ENCODE assay signal across 1 cellular context in the genomic region with DNA sequence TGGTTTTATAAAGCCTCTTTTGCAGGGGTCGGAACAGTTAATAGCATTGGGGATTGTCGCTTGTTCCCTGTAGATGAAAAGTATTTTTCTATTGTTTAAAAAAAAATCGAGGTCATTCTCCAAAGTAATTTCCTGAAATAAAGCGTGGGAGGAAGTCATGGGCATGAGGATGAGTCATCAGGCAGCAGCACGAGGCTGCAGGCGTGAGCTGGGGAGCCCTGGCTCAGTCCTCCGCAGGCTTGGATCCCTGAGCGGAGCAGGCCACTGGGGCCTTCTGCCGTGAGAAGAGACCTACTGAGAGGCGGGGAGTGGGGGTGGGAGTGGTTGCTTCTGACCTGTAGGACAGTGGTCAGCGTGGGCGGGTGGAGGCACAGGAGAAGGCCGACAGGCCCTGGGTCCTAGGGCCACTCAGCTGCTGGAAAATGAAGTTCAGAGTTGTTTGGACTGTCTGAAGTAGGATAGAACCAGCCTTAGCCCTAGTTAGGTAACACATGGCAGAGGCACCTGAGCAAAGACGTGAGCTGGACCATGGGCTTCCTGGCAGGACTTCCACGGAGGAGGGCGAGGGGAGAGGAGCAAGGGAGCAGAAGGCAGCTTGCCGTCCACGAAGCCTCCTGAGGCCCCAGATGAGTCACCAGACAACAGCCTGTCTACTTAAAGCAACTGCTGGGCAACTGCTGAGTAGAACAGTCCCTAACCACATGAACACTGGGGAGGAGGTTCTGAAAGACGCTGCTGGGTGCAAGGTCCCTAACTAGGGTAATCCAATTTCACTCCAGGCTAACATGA.
TF ChIP-seq lines count a peak whose summit lies in the region.

No MANE protein-coding gene starts in this region.

TF ChIP-seq in K562, 482 proteins besides CTCF, POLR2A, EP300 and RAD21 (continued from another document and continues in another):
- TF ChIP-seq, protein P1, sequence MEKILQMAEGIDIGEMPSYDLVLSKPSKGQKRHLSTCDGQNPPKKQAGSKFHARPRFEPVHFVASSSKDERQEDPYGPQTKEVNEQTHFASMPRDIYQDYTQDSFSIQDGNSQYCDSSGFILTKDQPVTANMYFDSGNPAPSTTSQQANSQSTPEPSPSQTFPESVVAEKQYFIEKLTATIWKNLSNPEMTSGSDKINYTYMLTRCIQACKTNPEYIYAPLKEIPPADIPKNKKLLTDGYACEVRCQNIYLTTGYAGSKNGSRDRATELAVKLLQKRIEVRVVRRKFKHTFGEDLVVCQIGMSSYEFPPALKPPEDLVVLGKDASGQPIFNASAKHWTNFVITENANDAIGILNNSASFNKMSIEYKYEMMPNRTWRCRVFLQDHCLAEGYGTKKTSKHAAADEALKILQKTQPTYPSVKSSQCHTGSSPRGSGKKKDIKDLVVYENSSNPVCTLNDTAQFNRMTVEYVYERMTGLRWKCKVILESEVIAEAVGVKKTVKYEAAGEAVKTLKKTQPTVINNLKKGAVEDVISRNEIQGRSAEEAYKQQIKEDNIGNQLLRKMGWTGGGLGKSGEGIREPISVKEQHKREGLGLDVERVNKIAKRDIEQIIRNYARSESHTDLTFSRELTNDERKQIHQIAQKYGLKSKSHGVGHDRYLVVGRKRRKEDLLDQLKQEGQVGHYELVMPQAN (IDR thresholded peaks at IDR 0.05; ENCODE audit: borderline replicate concordance) = no peak
- TF ChIP-seq ZNF561 (CRISPR knock-in tag; conservative IDR thresholded peaks at IDR 0.05) = no peak
- TF ChIP-seq, protein P2, sequence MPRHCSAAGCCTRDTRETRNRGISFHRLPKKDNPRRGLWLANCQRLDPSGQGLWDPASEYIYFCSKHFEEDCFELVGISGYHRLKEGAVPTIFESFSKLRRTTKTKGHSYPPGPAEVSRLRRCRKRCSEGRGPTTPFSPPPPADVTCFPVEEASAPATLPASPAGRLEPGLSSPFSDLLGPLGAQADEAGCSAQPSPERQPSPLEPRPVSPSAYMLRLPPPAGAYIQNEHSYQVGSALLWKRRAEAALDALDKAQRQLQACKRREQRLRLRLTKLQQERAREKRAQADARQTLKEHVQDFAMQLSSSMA (CRISPR knock-in tag; IDR thresholded peaks at IDR 0.05) = no peak
- TF ChIP-seq POLR2AphosphoS2 (IDR thresholded peaks at IDR 0.05; ENCODE audit: low read length) = no peak
- peak; percentile 69 for TF ChIP-seq POLR2G (IDR thresholded peaks at IDR 0.05; ENCODE audit: low read depth, low read length)
- no peak for TF ChIP-seq ZNF696 (CRISPR knock-in tag; conservative IDR thresholded peaks at IDR 0.05)
- TF ChIP-seq ZC3H4 (CRISPR knock-in tag; IDR thresholded peaks at IDR 0.05; ENCODE audit: borderline replicate concordance) = no peak
- no peak for TF ChIP-seq ARID2 (IDR thresholded peaks at IDR 0.05)
- TF ChIP-seq, protein P3, sequence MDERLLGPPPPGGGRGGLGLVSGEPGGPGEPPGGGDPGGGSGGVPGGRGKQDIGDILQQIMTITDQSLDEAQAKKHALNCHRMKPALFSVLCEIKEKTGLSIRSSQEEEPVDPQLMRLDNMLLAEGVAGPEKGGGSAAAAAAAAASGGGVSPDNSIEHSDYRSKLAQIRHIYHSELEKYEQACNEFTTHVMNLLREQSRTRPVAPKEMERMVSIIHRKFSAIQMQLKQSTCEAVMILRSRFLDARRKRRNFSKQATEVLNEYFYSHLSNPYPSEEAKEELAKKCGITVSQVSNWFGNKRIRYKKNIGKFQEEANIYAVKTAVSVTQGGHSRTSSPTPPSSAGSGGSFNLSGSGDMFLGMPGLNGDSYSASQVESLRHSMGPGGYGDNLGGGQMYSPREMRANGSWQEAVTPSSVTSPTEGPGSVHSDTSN (CRISPR knock-in tag; IDR thresholded peaks at IDR 0.05; ENCODE audit: low read depth) = no peak
- TF ChIP-seq, protein P3 (tag; conservative IDR thresholded peaks at IDR 0.05; ENCODE audit: low read depth) = no peak
- TF ChIP-seq ETS2 (tag; IDR thresholded peaks at IDR 0.05; ENCODE audit: borderline replicate concordance, poor library complexity, severe bottlenecking) = no peak
- TF ChIP-seq CXXC5 (CRISPR knock-in tag; IDR thresholded peaks at IDR 0.05) = peak; percentile 81
- no peak for TF ChIP-seq PTRF (tag; IDR thresholded peaks at IDR 0.05)
- TF ChIP-seq, protein P4, sequence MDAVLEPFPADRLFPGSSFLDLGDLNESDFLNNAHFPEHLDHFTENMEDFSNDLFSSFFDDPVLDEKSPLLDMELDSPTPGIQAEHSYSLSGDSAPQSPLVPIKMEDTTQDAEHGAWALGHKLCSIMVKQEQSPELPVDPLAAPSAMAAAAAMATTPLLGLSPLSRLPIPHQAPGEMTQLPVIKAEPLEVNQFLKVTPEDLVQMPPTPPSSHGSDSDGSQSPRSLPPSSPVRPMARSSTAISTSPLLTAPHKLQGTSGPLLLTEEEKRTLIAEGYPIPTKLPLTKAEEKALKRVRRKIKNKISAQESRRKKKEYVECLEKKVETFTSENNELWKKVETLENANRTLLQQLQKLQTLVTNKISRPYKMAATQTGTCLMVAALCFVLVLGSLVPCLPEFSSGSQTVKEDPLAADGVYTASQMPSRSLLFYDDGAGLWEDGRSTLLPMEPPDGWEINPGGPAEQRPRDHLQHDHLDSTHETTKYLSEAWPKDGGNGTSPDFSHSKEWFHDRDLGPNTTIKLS (IDR thresholded peaks at IDR 0.05; ENCODE audit: borderline replicate concordance, low read depth) = no peak
- TF ChIP-seq SMARCC2 (IDR thresholded peaks at IDR 0.05; ENCODE audit: low read depth) = 0 out of 2 replicates have a peak, but pooled peaks have one; percentile 23
- TF ChIP-seq, protein P5, sequence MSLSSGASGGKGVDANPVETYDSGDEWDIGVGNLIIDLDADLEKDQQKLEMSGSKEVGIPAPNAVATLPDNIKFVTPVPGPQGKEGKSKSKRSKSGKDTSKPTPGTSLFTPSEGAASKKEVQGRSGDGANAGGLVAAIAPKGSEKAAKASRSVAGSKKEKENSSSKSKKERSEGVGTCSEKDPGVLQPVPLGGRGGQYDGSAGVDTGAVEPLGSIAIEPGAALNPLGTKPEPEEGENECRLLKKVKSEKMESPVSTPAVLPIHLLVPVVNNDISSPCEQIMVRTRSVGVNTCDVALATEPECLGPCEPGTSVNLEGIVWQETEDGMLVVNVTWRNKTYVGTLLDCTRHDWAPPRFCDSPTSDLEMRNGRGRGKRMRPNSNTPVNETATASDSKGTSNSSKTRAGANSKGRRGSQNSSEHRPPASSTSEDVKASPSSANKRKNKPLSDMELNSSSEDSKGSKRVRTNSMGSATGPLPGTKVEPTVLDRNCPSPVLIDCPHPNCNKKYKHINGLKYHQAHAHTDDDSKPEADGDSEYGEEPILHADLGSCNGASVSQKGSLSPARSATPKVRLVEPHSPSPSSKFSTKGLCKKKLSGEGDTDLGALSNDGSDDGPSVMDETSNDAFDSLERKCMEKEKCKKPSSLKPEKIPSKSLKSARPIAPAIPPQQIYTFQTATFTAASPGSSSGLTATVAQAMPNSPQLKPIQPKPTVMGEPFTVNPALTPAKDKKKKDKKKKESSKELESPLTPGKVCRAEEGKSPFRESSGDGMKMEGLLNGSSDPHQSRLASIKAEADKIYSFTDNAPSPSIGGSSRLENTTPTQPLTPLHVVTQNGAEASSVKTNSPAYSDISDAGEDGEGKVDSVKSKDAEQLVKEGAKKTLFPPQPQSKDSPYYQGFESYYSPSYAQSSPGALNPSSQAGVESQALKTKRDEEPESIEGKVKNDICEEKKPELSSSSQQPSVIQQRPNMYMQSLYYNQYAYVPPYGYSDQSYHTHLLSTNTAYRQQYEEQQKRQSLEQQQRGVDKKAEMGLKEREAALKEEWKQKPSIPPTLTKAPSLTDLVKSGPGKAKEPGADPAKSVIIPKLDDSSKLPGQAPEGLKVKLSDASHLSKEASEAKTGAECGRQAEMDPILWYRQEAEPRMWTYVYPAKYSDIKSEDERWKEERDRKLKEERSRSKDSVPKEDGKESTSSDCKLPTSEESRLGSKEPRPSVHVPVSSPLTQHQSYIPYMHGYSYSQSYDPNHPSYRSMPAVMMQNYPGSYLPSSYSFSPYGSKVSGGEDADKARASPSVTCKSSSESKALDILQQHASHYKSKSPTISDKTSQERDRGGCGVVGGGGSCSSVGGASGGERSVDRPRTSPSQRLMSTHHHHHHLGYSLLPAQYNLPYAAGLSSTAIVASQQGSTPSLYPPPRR (CRISPR knock-in tag; IDR thresholded peaks at IDR 0.05; ENCODE audit: borderline replicate concordance) = no peak
- no peak for TF ChIP-seq MTA1 (IDR thresholded peaks at IDR 0.05; ENCODE audit: borderline replicate concordance)
- TF ChIP-seq CCAR2 (IDR thresholded peaks at IDR 0.05; ENCODE audit: low read depth, low read length) = no peak
- no peak for TF ChIP-seq KDM4B (IDR thresholded peaks at IDR 0.05; ENCODE audit: borderline replicate concordance in 2 of 2, low read depth in 1 of 2)
- TF ChIP-seq HMGN3 (IDR thresholded peaks at IDR 0.05; ENCODE audit: borderline replicate concordance, extremely low read depth, insufficient read length, low read depth, low read length) = no peak
- TF ChIP-seq U2AF2 (optimal IDR thresholded peaks at IDR 0.05; ENCODE audit: low read depth, low read length) = no peak
- TF ChIP-seq, protein P6, sequence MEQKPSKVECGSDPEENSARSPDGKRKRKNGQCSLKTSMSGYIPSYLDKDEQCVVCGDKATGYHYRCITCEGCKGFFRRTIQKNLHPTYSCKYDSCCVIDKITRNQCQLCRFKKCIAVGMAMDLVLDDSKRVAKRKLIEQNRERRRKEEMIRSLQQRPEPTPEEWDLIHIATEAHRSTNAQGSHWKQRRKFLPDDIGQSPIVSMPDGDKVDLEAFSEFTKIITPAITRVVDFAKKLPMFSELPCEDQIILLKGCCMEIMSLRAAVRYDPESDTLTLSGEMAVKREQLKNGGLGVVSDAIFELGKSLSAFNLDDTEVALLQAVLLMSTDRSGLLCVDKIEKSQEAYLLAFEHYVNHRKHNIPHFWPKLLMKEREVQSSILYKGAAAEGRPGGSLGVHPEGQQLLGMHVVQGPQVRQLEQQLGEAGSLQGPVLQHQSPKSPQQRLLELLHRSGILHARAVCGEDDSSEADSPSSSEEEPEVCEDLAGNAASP (IDR thresholded peaks at IDR 0.05) = no peak
- TF ChIP-seq MCM5 (IDR thresholded peaks at IDR 0.05; ENCODE audit: low read depth) = no peak
- no peak for TF ChIP-seq YBX1 (IDR thresholded peaks at IDR 0.05)
- TF ChIP-seq ZNF174 (CRISPR knock-in tag; IDR thresholded peaks at IDR 0.05) = no peak
- peak; percentile 27; the same call in 1 of the 2 replicates for TF ChIP-seq CTBP1 (IDR thresholded peaks at IDR 0.05; ENCODE audit: borderline replicate concordance)
- peak; percentile 47; the same call in 1 of the 2 replicates for TF ChIP-seq FOXJ2 (tag; IDR thresholded peaks at IDR 0.05)
- TF ChIP-seq TAL1 (IDR thresholded peaks at IDR 0.05) = no peak
- TF ChIP-seq ZNF134 (CRISPR knock-in tag; conservative IDR thresholded peaks at IDR 0.05) = peak; percentile 32
- TF ChIP-seq ZBED1 (IDR thresholded peaks at IDR 0.05) = no peak
- TF ChIP-seq ZNF24 (IDR thresholded peaks at IDR 0.05) = no peak
- no peak for TF ChIP-seq BCL6 (CRISPR knock-in tag; IDR thresholded peaks at IDR 0.05)
- TF ChIP-seq POLR3G (IDR thresholded peaks at IDR 0.05; ENCODE audit: extremely low read depth, insufficient read length, insufficient replicate concordance) = no peak
- TF ChIP-seq RBM15 (IDR thresholded peaks at IDR 0.05; ENCODE audit: insufficient read depth, low read length) = no peak
- no peak for TF ChIP-seq ZEB2 (IDR thresholded peaks at IDR 0.05)
- TF ChIP-seq, protein P7, sequence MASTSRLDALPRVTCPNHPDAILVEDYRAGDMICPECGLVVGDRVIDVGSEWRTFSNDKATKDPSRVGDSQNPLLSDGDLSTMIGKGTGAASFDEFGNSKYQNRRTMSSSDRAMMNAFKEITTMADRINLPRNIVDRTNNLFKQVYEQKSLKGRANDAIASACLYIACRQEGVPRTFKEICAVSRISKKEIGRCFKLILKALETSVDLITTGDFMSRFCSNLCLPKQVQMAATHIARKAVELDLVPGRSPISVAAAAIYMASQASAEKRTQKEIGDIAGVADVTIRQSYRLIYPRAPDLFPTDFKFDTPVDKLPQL (IDR thresholded peaks at IDR 0.05; ENCODE audit: extremely low read depth, insufficient read length) = no peak
- TF ChIP-seq BMI1 (IDR thresholded peaks at IDR 0.05; ENCODE audit: low read length) = no peak
- no peak for TF ChIP-seq NR2C1 (IDR thresholded peaks at IDR 0.05)
- TF ChIP-seq NR2C1 (tag; IDR thresholded peaks at IDR 0.05) = peak; percentile 57
- no peak for TF ChIP-seq YY1 (IDR thresholded peaks at IDR 0.05; ENCODE audit: borderline replicate concordance in 1 of 3, control insufficient read depth in 1 of 3, extremely low read depth in 1 of 3, insufficient read depth in 3 of 3, insufficient read length in 1 of 3, insufficient replicate concordance in 2 of 3, low read depth in 1 of 3, low read length in 2 of 3)
- TF ChIP-seq, protein P8, sequence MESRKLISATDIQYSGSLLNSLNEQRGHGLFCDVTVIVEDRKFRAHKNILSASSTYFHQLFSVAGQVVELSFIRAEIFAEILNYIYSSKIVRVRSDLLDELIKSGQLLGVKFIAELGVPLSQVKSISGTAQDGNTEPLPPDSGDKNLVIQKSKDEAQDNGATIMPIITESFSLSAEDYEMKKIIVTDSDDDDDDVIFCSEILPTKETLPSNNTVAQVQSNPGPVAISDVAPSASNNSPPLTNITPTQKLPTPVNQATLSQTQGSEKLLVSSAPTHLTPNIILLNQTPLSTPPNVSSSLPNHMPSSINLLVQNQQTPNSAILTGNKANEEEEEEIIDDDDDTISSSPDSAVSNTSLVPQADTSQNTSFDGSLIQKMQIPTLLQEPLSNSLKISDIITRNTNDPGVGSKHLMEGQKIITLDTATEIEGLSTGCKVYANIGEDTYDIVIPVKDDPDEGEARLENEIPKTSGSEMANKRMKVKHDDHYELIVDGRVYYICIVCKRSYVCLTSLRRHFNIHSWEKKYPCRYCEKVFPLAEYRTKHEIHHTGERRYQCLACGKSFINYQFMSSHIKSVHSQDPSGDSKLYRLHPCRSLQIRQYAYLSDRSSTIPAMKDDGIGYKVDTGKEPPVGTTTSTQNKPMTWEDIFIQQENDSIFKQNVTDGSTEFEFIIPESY (CRISPR knock-in tag; IDR thresholded peaks at IDR 0.05) = 0 out of 2 replicates have a peak, but pooled peaks have one; percentile 14
- TF ChIP-seq, protein P9, sequence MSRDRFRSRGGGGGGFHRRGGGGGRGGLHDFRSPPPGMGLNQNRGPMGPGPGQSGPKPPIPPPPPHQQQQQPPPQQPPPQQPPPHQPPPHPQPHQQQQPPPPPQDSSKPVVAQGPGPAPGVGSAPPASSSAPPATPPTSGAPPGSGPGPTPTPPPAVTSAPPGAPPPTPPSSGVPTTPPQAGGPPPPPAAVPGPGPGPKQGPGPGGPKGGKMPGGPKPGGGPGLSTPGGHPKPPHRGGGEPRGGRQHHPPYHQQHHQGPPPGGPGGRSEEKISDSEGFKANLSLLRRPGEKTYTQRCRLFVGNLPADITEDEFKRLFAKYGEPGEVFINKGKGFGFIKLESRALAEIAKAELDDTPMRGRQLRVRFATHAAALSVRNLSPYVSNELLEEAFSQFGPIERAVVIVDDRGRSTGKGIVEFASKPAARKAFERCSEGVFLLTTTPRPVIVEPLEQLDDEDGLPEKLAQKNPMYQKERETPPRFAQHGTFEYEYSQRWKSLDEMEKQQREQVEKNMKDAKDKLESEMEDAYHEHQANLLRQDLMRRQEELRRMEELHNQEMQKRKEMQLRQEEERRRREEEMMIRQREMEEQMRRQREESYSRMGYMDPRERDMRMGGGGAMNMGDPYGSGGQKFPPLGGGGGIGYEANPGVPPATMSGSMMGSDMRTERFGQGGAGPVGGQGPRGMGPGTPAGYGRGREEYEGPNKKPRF (IDR thresholded peaks at IDR 0.05; ENCODE audit: low read depth, low read length) = no peak
- no peak for TF ChIP-seq ZNF551 (CRISPR knock-in tag; IDR thresholded peaks at IDR 0.05)
